ENCODE assay signal across 8 cellular contexts in the genomic region with DNA sequence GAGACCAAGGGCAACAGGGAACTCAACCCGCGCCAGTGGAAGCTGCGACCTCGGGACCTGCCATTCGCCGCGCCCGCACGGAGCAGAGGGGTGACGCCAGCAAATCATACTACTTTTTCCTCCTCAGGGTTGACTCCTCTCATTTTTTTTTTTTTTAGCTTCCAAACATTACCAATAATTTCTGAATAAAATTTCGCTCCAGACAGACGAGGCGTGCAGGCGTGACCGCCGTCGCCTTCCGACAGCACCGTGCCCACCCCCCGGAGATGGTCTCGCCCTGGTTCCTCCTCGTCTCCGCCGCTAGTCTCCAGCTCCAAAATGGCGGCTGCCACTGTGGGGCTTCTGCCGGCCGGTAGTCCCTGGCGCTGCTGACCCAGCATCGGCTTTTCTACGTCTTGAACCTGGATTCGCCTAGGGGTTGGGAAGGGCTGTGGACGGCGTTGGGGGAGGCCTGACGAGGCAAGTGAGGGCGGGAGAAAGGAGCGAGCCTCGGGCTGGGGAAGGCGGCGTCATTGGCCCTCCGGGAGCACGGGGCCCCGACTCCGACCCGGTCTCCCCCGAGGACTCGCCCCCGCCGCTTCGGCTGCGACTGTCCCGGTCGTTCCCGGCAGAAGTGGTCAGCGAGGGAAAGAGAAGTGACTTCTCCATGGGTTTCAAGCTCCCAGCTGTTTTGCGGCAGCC. TPM values are rescaled to one million over a fixed set of nuclear protein-coding genes. Genes with fewer than 3 reads are reported as not detected.
DNase-seq lines count a peak whose midpoint lies in the region; ATAC-seq and TF ChIP-seq lines count a peak whose summit lies in the region.

CPSF2 (plus strand) TSS at position 300 of the 681 bp plus-strand sequence. CDS start 9,016 bp downstream, outside the sequence.
NDUFB1 (minus strand) TSS at position 37 of the 681 bp plus-strand sequence. CDS start 4,069 bp downstream, outside the sequence.

- peak; percentile 84 for ATAC-seq in GM19463 (IDR thresholded peaks at IDR 0.05; ENCODE audit: unreplicated experiment)

- H3K9me3 ChIP-seq in endocrine pancreas (ENCODE audit: control insufficient read depth, low read length) = no peaks in the 10 kb centered on the region
- no peaks in the 10 kb centered on the region for H3K9me3 ChIP-seq in mesodermal cell (ENCODE audit: control insufficient read depth, low read length)

- WGBS in mesodermal cell (ENCODE audit: insufficient coverage in 2 of 2), 2 experiments = 0% methylated on average over 39 to 50 of the region's 55 CpGs

- H3K27ac ChIP-seq in HL-60 (replicated peaks) (peak within 1 kb of the TSS; percentile 99), mesodermal cell (ENCODE audit: low read depth, low read length, severe bottlenecking) (peak within 1 kb of the TSS; percentile 99)

- H3K36me3 ChIP-seq in endocrine pancreas (ENCODE audit: control insufficient read depth, insufficient read depth, low read length) = no peaks in the 10 kb centered on the region
- peaks cover 41% of the 10 kb centered on the region for H3K36me3 ChIP-seq in mesodermal cell (ENCODE audit: control insufficient read depth, insufficient read depth, low read length)

- H3K4me3 ChIP-seq in HL-60 (replicated peaks; ENCODE audit: insufficient read depth, low read length) = peak within 1 kb of the TSS; percentile 81
- peak within 1 kb of the TSS; percentile 80 for H3K4me3 ChIP-seq in endocrine pancreas (ENCODE audit: control insufficient read depth, insufficient read depth, low read length)
- peak within 1 kb of the TSS; percentile 91 for H3K4me3 ChIP-seq in mesodermal cell (ENCODE audit: extremely low read depth, insufficient read depth, low read length, poor library complexity, severe bottlenecking)

- no peak for TF ChIP-seq CTCF in HL-60 (IDR thresholded peaks at IDR 0.05; ENCODE audit: insufficient read depth, low read length)

- DNase-seq in COLO668 (lab: John Stamatoyannopoulos, UW; ENCODE audit: unreplicated experiment) = peak; percentile 90
- DNase-seq in HL-60 (ENCODE audit: low read depth in 1 of 2, low spot score in 1 of 2) = peak; percentile 62 to 84
- peak; percentile 88 for DNase-seq in NOMO-1 treated with dmso at 0.1 percent for 144 hours (lab: John Stamatoyannopoulos, UW; ENCODE audit: unreplicated experiment)
- peak; percentile 57 for DNase-seq in activated CD8-positive, alpha-beta memory T cell treated with anti-CD3 and anti-CD28 coated beads, Interleukin-2, amount 50 U/mL, for 1 hour (ENCODE audit: extremely low read depth)
- DNase-seq in stimulated activated CD8-positive, alpha-beta memory T cell treated with anti-CD3 and anti-CD28 coated beads, Interleukin-15, amount 100 ng/mL, for 48 hours (ENCODE audit: low read depth in 2 of 2) = peak; percentile 68 to 70

- H3K4me1 ChIP-seq in endocrine pancreas (ENCODE audit: control insufficient read depth, insufficient read depth, low read length) (peaks cover 4% of the 10 kb centered on the region), mesodermal cell (ENCODE audit: control insufficient read depth, insufficient read depth, low read length, poor library complexity, severe bottlenecking) (no peaks in the 10 kb centered on the region)

- peak within 1 kb of the TSS; percentile 100 for H3K9ac ChIP-seq in endocrine pancreas (ENCODE audit: control insufficient read depth, insufficient read depth, low read length)

- H3K27me3 ChIP-seq in HL-60 (ENCODE audit: insufficient read depth, poor library complexity, severe bottlenecking) = no peaks in the 10 kb centered on the region
- H3K27me3 ChIP-seq in endocrine pancreas (ENCODE audit: control insufficient read depth, insufficient read depth, low read length) = no peaks in the 10 kb centered on the region

RNA-seq across cellular contexts. Expression of gene CPSF2, which starts in this region (rescaled TPM):
- 36.6 TPM for polyA plus RNA-seq in mesodermal cell (2013, experiment 1 of 2)
- 44.8 TPM for polyA plus RNA-seq in mesodermal cell (2013, experiment 2 of 2)

RNA-seq across cellular contexts. Expression of gene NDUFB1, which starts in this region (rescaled TPM):
- polyA plus RNA-seq in mesodermal cell (2013, experiment 1 of 2) = 112 TPM
- 171 TPM for polyA plus RNA-seq in mesodermal cell (2013, experiment 2 of 2)

Comparison
In these comparisons a context has a peak if more than half of its experiments do, and no peak if none do; other contexts are left out.
1. Peak in every context shown above with its lines: DNase-seq, ATAC-seq, H3K4me3 ChIP-seq and H3K27ac ChIP-seq.